9 cellular contexts compared by ENCODE assay signal in genomic region chr10:1049425-1049958, GRCh38. TPM values are rescaled to one million over a fixed set of nuclear protein-coding genes. Genes with fewer than 3 reads are reported as not detected.
DNase-seq lines count a peak whose midpoint lies in the region; ATAC-seq and TF ChIP-seq lines count a peak whose summit lies in the region.
"Had no signal": no experiment of that assay in that cellular context is flagged by ENCODE, and none has a peak within 500 bp of the region (broad histone marks: within the 10 kb centered on the region; RNA-seq: fewer than 3 reads in every experiment).

No MANE protein-coding gene starts in this region.

- TF ChIP-seq EP300 in upper lobe of left lung (IDR thresholded peaks at IDR 0.05), result no peak

- H3K27me3 ChIP-seq in heart right ventricle (no peaks in the 10 kb centered on the region), adrenal gland (no peaks in the 10 kb centered on the region), right lobe of liver (no peaks in the 10 kb centered on the region), upper lobe of left lung (no peaks in the 10 kb centered on the region)

- intact Hi-C loops in heart right ventricle (cut with DNase I) (loop anchor here in 2 of 10 donors (2.0 to 10.0 kb wide), 2 partner anchors 61 to 115 kb away; partner anchors contain the start of genes GTPBP4 (in 1 of the 2) and LARP4B (in 1 of the 2)), left ventricle myocardium superior (cut with micrococcal nuclease) (no loop called here), adrenal gland (cut with DNase I) (no loop called here), right lobe of liver (cut with DNase I) (no loop called here)

- no peaks in the 10 kb centered on the region for H3K9me3 ChIP-seq in heart right ventricle
- H3K9me3 ChIP-seq in adrenal gland (replicated peaks in 1 of 3), result no peaks in the 10 kb centered on the region
- H3K9me3 ChIP-seq in right lobe of liver, result no peaks in the 10 kb centered on the region
- H3K9me3 ChIP-seq in upper lobe of left lung, result no peaks in the 10 kb centered on the region

- peak overlapping the region; percentile 59 to 93 (median 83) for H3K4me3 ChIP-seq in heart right ventricle
- H3K4me3 ChIP-seq in adrenal gland, result peak overlapping the region; percentile 12 to 80 (median 58)
- peak overlapping the region; percentile 61 to 88 (median 72) for H3K4me3 ChIP-seq in right lobe of liver
- H3K4me3 ChIP-seq in upper lobe of left lung, result peak overlapping the region; percentile 51 to 82 (median 72)

- H3K36me3 ChIP-seq in heart right ventricle, result peaks cover 0 to 41% (median 5%) of the 10 kb centered on the region in 9 donors
- no peaks in the 10 kb centered on the region for H3K36me3 ChIP-seq in adrenal gland (replicated peaks in 1 of 2)
- peaks cover 0 to 8% (median 0%) of the 10 kb centered on the region in 4 donors for H3K36me3 ChIP-seq in right lobe of liver
- peaks cover 0 to 16% (median 2%) of the 10 kb centered on the region in 4 donors for H3K36me3 ChIP-seq in upper lobe of left lung

- H3K27ac ChIP-seq in heart right ventricle, result peak overlapping the region; percentile 94 to 100 (median 98)
- peak overlapping the region; percentile 96 to 99 (median 97) for H3K27ac ChIP-seq in adrenal gland
- peak overlapping the region; percentile 91 to 97 (median 93) for H3K27ac ChIP-seq in right lobe of liver
- H3K27ac ChIP-seq in upper lobe of left lung, result peak overlapping the region; percentile 97 to 99 (median 98)

- ATAC-seq in heart right ventricle (peak in 2 of 8 donors; percentile 0 to 2), left ventricle myocardium superior (no peak), right lobe of liver (no peak), upper lobe of left lung (ENCODE audit: low FRiP score in 2 of 2) (no peak)

- 0 to 1% methylated on average over 34 of the region's 34 CpGs for WGBS in heart right ventricle, 2 donors
- 0 to 1% (median 0%) methylated on average over 28 to 34 of the region's 34 CpGs for WGBS in adrenal gland, 4 donors
- under 1% methylated on average over 27 of the region's 34 CpGs for WGBS in right lobe of liver (ENCODE audit: insufficient coverage, low coverage, low lambda C conversion rate, missing lambda C conversion rate)
- WGBS in upper lobe of left lung, 2 donors, result 1% methylated on average over 16 to 34 of the region's 34 CpGs

- DNase-seq in heart right ventricle (no peak), left ventricle myocardium superior (no peak), adrenal gland (no peak), right lobe of liver (no peak), upper lobe of left lung (no peak), NCI-H1092 (lab: John Stamatoyannopoulos, UW) (no peak), NCI-H82 (lab: John Stamatoyannopoulos, UW) (no peak), epidermal melanocyte (ENCODE audit: insufficient read length, low spot score) (no peak)

- H3K4me1 ChIP-seq in heart right ventricle, result peaks cover 0 to 72% (median 52%) of the 10 kb centered on the region in 9 donors
- peaks cover 16 to 39% of the 10 kb centered on the region in 2 donors for H3K4me1 ChIP-seq in adrenal gland (replicated peaks in 1 of 2)
- peaks cover 0 to 38% (median 11%) of the 10 kb centered on the region in 4 donors for H3K4me1 ChIP-seq in right lobe of liver
- peaks cover 40 to 59% (median 50%) of the 10 kb centered on the region in 4 donors for H3K4me1 ChIP-seq in upper lobe of left lung

- TF ChIP-seq CTCF in heart right ventricle (IDR thresholded peaks at IDR 0.05) (no peak), adrenal gland (IDR thresholded peaks at IDR 0.05) (no peak), right lobe of liver (IDR thresholded peaks at IDR 0.05) (no peak), upper lobe of left lung (IDR thresholded peaks at IDR 0.05) (no peak)

- TF ChIP-seq POLR2A in adrenal gland (IDR thresholded peaks at IDR 0.05) (peak in 1 of 2 donors; percentile 69), right lobe of liver (IDR thresholded peaks at IDR 0.05) (no peak), upper lobe of left lung (IDR thresholded peaks at IDR 0.05) (no peak)

RNA-seq across cellular contexts. Expression of gene IDI1, which starts 0.6 kb away (rescaled TPM):
- total RNA-seq in heart right ventricle (10 to 100 TPM; 14.4 to 21.9 (median 18.9) TPM), left ventricle myocardium superior (15.8 TPM), adrenal gland (100 to 1,000 TPM in 1 of 8 donors, 10 to 100 TPM in 7; 30.1 to 330 (median 49.7) TPM), right lobe of liver (10 to 100 TPM; 14.7 to 79.7 (median 28.4) TPM), upper lobe of left lung (100 to 1,000 TPM in 1 of 6 donors, 10 to 100 TPM in 5; 35.6 to 100 (median 79.1) TPM)
- polyA plus RNA-seq in heart right ventricle (10 to 100 TPM in 1 of 2 donors, 1 to 10 TPM in 1; 8.9 to 26.0 TPM), adrenal gland (100 to 1,000 TPM in 1 of 3 donors, 10 to 100 TPM in 2; 20.4 to 789 (median 26.2) TPM)

RNA-seq across cellular contexts. Expression of gene WDR37, which starts 6.7 kb away (rescaled TPM):
- total RNA-seq in heart right ventricle (10 to 100 TPM; 25.0 to 36.5 (median 32.6) TPM), left ventricle myocardium superior (35.0 TPM), adrenal gland (10 to 100 TPM; 20.6 to 32.7 (median 25.3) TPM), right lobe of liver (1 to 10 TPM; 5.8 to 9.7 (median 8.3) TPM), upper lobe of left lung (10 to 100 TPM; 18.1 to 31.4 (median 19.9) TPM)
- polyA plus RNA-seq in heart right ventricle (10 to 100 TPM in 1 of 2 donors, 1 to 10 TPM in 1; 6.8 to 15.0 TPM), adrenal gland (10 to 100 TPM; 15.8 to 23.6 (median 18.4) TPM)

RNA-seq across cellular contexts. Expression of gene IDI2, which starts 23.8 kb away (rescaled TPM):
- total RNA-seq in heart right ventricle (1 to 10 TPM in 1 of 10 donors, under 1 TPM in 5, not detected in 4; 0.35 to 1.2 (median 0.49) TPM), left ventricle myocardium superior (not detected), adrenal gland (under 1 TPM in 1 of 8 donors, not detected in 7; 0.28 TPM), right lobe of liver (not detected), upper lobe of left lung (not detected)
- polyA plus RNA-seq in heart right ventricle (under 1 TPM; 0.07 to 0.22 TPM), adrenal gland (under 1 TPM in 1 of 3 donors, not detected in 2; 0.07 TPM)
- total RNA-seq: glomerular endothelial cell had no signal
